ENCODE assay signal across 17 cellular contexts in genomic region chr1:109764561-109765482, GRCh38. TPM values are rescaled to one million over a fixed set of nuclear protein-coding genes. Genes with fewer than 3 reads are reported as not detected.
DNase-seq lines count a peak whose midpoint lies in the region; ATAC-seq, FAIRE-seq and TF ChIP-seq lines count a peak whose summit lies in the region.
"Had no signal": no experiment of that assay in that cellular context is flagged by ENCODE, and none has a peak within 500 bp of the region (broad histone marks: within the 10 kb centered on the region; RNA-seq: fewer than 3 reads in every experiment).

No MANE protein-coding gene starts in this region.

- no peaks in the 10 kb centered on the region for H3K4me1 Mint-ChIP-seq in activated T-cell treated with anti-CD3 and anti-CD28 coated beads, Interleukin-2, amount 50 U/mL, for 24 hours (ENCODE audit: low read depth)
- H3K4me1 Mint-ChIP-seq in activated T-cell treated with anti-CD3 and anti-CD28 coated beads, Interleukin-2, amount 50 U/mL, for 72 hours (ENCODE audit: low read depth), result peaks cover 4% of the 10 kb centered on the region
- H3K4me1 Mint-ChIP-seq: activated naive CD4-positive, alpha-beta T cell treated with anti-CD3 and anti-CD28 coated beads, Interleukin-2, amount 50 U/mL, for 24 hours; CD8-positive, alpha-beta memory T cell had no signal

- no peak overlapping the region for H2BK20ac ChIP-seq in H1 (ENCODE audit: low read length)

- intact Hi-C loops in mucosa of descending colon (cut with DNase I, micrococcal nuclease) (loop anchor here in 1 of 2 donors (10.0 kb wide), 1 partner anchor 220 kb away; the partner anchor contains the start of gene GNAI3), transverse colon (cut with DNase I; ENCODE audit: low total_unique reads) (no loop called here)

- no peak for TF ChIP-seq RAD21 in H1 (IDR thresholded peaks at IDR 0.05 in 1 of 2, conservative IDR thresholded peaks at IDR 0.05 in 1 of 2; ENCODE audit: low read depth in 2 of 2, low read length in 2 of 2)

- H2BK12ac ChIP-seq in H1 (ENCODE audit: low read depth, low read length), result no peak overlapping the region

- no peak overlapping the region for H2BK120ac ChIP-seq in H1 (replicated peaks; ENCODE audit: low read depth, low read length)

- FAIRE-seq in H1 (lab: Jason Lieb, UNC), result no peak

- no peak overlapping the region for H3K27ac Mint-ChIP-seq in activated T-cell treated with anti-CD3 and anti-CD28 coated beads, Interleukin-2, amount 50 U/mL, for 24 hours
- no peak overlapping the region for H3K27ac Mint-ChIP-seq in activated T-cell treated with anti-CD3 and anti-CD28 coated beads, Interleukin-2, amount 50 U/mL, for 72 hours
- H3K27ac Mint-ChIP-seq: activated naive CD4-positive, alpha-beta T cell treated with anti-CD3 and anti-CD28 coated beads, Interleukin-2, amount 50 U/mL, for 24 hours had no signal

- no peaks in the 10 kb centered on the region for H3K27me3 Mint-ChIP-seq in activated T-cell treated with anti-CD3 and anti-CD28 coated beads, Interleukin-2, amount 50 U/mL, for 24 hours
- H3K27me3 Mint-ChIP-seq in activated T-cell treated with anti-CD3 and anti-CD28 coated beads, Interleukin-2, amount 50 U/mL, for 72 hours (ENCODE audit: low read depth), result no peaks in the 10 kb centered on the region
- H3K27me3 Mint-ChIP-seq: activated naive CD4-positive, alpha-beta T cell treated with anti-CD3 and anti-CD28 coated beads, Interleukin-2, amount 50 U/mL, for 24 hours had no signal

- in situ Hi-C loops in transverse colon (cut with MboI; ENCODE audit: low pct_ligation_motif_present in 1 of 4, low pct_unique_long_range_greater_than_20kb in 1 of 4, low sequenced_read_pairs in 3 of 4), result loop anchor here in 1 of 4 donors (5.0 kb wide), 1 partner anchor 113 kb away; no protein-coding TSS in a partner anchor
- in situ Hi-C loops in ACHN (cut with HindIII; ENCODE audit: low pct_ligation_motif_present, low pct_unique_long_range_greater_than_20kb, low sequenced_read_pairs), result no loop called here

- no peaks in the 10 kb centered on the region for H3K79me1 ChIP-seq in H1 (ENCODE audit: low read depth, low read length)

- no peak overlapping the region for H3K14ac ChIP-seq in H1 (ENCODE audit: insufficient read length)

- ATAC-seq in activated T-cell treated with anti-CD3 and anti-CD28 coated beads, Interleukin-2, amount 50 U/mL, for 72 hours (replicated peaks in 1 of 2), result no peak
- peak; percentile 2 for ATAC-seq in mucosa of descending colon
- no peak for ATAC-seq in GM18907 (IDR thresholded peaks at IDR 0.05; ENCODE audit: unreplicated experiment)
- ATAC-seq: SK-N-SH treated with all-trans-retinoic acid at 6 μM for 48 hours had no signal

- H4K91ac ChIP-seq in H1 (replicated peaks; ENCODE audit: insufficient read length, low read length), result no peak overlapping the region

- WGBS in H1 (ENCODE audit: extremely low coverage in 1 of 2, insufficient coverage in 1 of 2, insufficient read length in 1 of 2, insufficient replicate concordance in 2 of 2, low coverage in 1 of 2, low lambda C conversion rate in 2 of 2, missing lambda C conversion rate in 1 of 2), 2 experiments, result 86% methylated on average over 13 of the region's 13 CpGs; no CpG with 5 or more reads in 1 of the 2 experiments
- 84 to 87% methylated on average over 6 to 13 of the region's 13 CpGs for WGBS in transverse colon (ENCODE audit: low coverage in 1 of 2), 2 donors

- H3K36me3 ChIP-seq in H1 (ENCODE audit: control insufficient read depth in 2 of 4, insufficient read depth in 4 of 4, low read length in 3 of 4) (no peaks in the 10 kb centered on the region), mucosa of descending colon (ENCODE audit: low read depth) (no peaks in the 10 kb centered on the region), transverse colon (no peaks in the 10 kb centered on the region)
- H3K36me3 ChIP-seq: breast epithelium had no signal

- H3K27ac ChIP-seq in H1 (ENCODE audit: low read depth, low read length) (no peak overlapping the region), transverse colon (peak overlapping the region; percentile 81 to 96 (median 90))
- H3K27ac ChIP-seq: breast epithelium had no signal

- H3K4me3 Mint-ChIP-seq in activated T-cell treated with anti-CD3 and anti-CD28 coated beads, Interleukin-2, amount 50 U/mL, for 24 hours, result no peak overlapping the region
- H3K4me3 Mint-ChIP-seq in activated T-cell treated with anti-CD3 and anti-CD28 coated beads, Interleukin-2, amount 50 U/mL, for 72 hours, result no peak overlapping the region
- H3K4me3 Mint-ChIP-seq: activated naive CD4-positive, alpha-beta T cell treated with anti-CD3 and anti-CD28 coated beads, Interleukin-2, amount 50 U/mL, for 24 hours; CD8-positive, alpha-beta memory T cell; type B pancreatic cell had no signal

- CTCF ChIA-PET in H1 (lab: Charles Lee; ENCODE audit: partially characterized antibody), result interaction anchor here (0.9 to 5.1 kb wide), 9 partner anchors 10 to 232 kb away, joined by 3 to 43 read pairs (median 3); no protein-coding TSS in a partner anchor

- TF ChIP-seq CTCF in H1 (IDR thresholded peaks at IDR 0.05; ENCODE audit: control extremely low read depth in 1 of 3, insufficient read depth in 1 of 3, low read depth in 1 of 3, low read length in 3 of 3) (no peak), mucosa of descending colon (IDR thresholded peaks at IDR 0.05) (no peak), transverse colon (IDR thresholded peaks at IDR 0.05) (no peak)

- H4K8ac ChIP-seq in H1 (ENCODE audit: extremely low read depth, insufficient read depth, low read length), result peak overlapping the region; percentile 57; the same call in 1 of the 2 replicates

- no peak overlapping the region for H3K4me2 ChIP-seq in H1 (ENCODE audit: insufficient read depth in 1 of 2, low read depth in 2 of 2, low read length in 2 of 2)

- no peak for TF ChIP-seq POLR2A in H1 (IDR thresholded peaks at IDR 0.05; ENCODE audit: control extremely low read depth in 1 of 2, low read depth in 2 of 2, low read length in 2 of 2)
- no peak for TF ChIP-seq POLR2A in transverse colon (IDR thresholded peaks at IDR 0.05)

- no peaks in the 10 kb centered on the region for H3K36me3 Mint-ChIP-seq in activated T-cell treated with anti-CD3 and anti-CD28 coated beads, Interleukin-2, amount 50 U/mL, for 24 hours (ENCODE audit: low read depth)
- no peaks in the 10 kb centered on the region for H3K36me3 Mint-ChIP-seq in activated T-cell treated with anti-CD3 and anti-CD28 coated beads, Interleukin-2, amount 50 U/mL, for 72 hours (ENCODE audit: insufficient read depth in 2 of 2)
- H3K36me3 Mint-ChIP-seq: activated naive CD4-positive, alpha-beta T cell treated with anti-CD3 and anti-CD28 coated beads, Interleukin-2, amount 50 U/mL, for 24 hours; type B pancreatic cell had no signal

- no peaks in the 10 kb centered on the region for H3K79me2 ChIP-seq in H1 (ENCODE audit: control insufficient read depth in 1 of 2, insufficient read depth in 2 of 2, low read length in 2 of 2)

- H3K27me3 ChIP-seq in H1 (replicated peaks in 1 of 4; ENCODE audit: control insufficient read depth in 3 of 4, extremely low read depth in 1 of 4, insufficient read depth in 3 of 4, low read length in 3 of 4), result no peaks in the 10 kb centered on the region
- H3K27me3 ChIP-seq in transverse colon, result no peaks in the 10 kb centered on the region
- H3K27me3 ChIP-seq: breast epithelium had no signal

- no peaks in the 10 kb centered on the region for H3K9me3 Mint-ChIP-seq in activated T-cell treated with anti-CD3 and anti-CD28 coated beads, Interleukin-2, amount 50 U/mL, for 24 hours
- no peaks in the 10 kb centered on the region for H3K9me3 Mint-ChIP-seq in activated T-cell treated with anti-CD3 and anti-CD28 coated beads, Interleukin-2, amount 50 U/mL, for 72 hours
- H3K9me3 Mint-ChIP-seq: activated naive CD4-positive, alpha-beta T cell treated with anti-CD3 and anti-CD28 coated beads, Interleukin-2, amount 50 U/mL, for 24 hours; CD8-positive, alpha-beta memory T cell; type B pancreatic cell had no signal

- H3K56ac ChIP-seq in H1 (replicated peaks; ENCODE audit: insufficient read length, low read depth, low read length), result no peak overlapping the region

- no peak overlapping the region for H3K4ac ChIP-seq in H1 (replicated peaks; ENCODE audit: insufficient read length, low read depth, low read length)

- H3K9me3 ChIP-seq in H1 (ENCODE audit: insufficient read depth in 2 of 2, low read depth in 1 of 2, low read length in 1 of 2) (no peaks in the 10 kb centered on the region), mucosa of descending colon (no peaks in the 10 kb centered on the region), transverse colon (no peaks in the 10 kb centered on the region)
- H3K9me3 ChIP-seq: breast epithelium had no signal

- H2BK15ac ChIP-seq in H1 (ENCODE audit: low read length), result no peak overlapping the region

- no peak overlapping the region for H3K18ac ChIP-seq in H1 (ENCODE audit: extremely low read depth, low read length)

- H3K9ac ChIP-seq in H1 (replicated peaks in 1 of 4; ENCODE audit: extremely low read depth in 1 of 4, low read depth in 3 of 4, low read length in 3 of 4), result no peak overlapping the region

- no peaks in the 10 kb centered on the region for H4K20me1 ChIP-seq in H1 (replicated peaks in 1 of 2; ENCODE audit: control insufficient read depth in 1 of 2, insufficient read depth in 2 of 2, low read length in 2 of 2)

- H2BK5ac ChIP-seq in H1 (ENCODE audit: low read depth, low read length), result no peak overlapping the region

- H3K4me3 ChIP-seq in H1 (ENCODE audit: extremely low read depth in 1 of 4, insufficient read depth in 2 of 4, low read depth in 3 of 4, low read length in 4 of 4) (no peak overlapping the region), mucosa of descending colon (no peak overlapping the region), transverse colon (peak overlapping the region in 1 of 4 donors; percentile 62)
- H3K4me3 ChIP-seq: breast epithelium had no signal

- H2AK5ac ChIP-seq in H1 (ENCODE audit: low read depth, low read length), result no peak overlapping the region

- no peaks in the 10 kb centered on the region; a peak in 1 of 7 replicates for H3K4me1 ChIP-seq in H1 (replicated peaks in 1 of 4; ENCODE audit: control insufficient read depth in 3 of 4, insufficient read depth in 4 of 4, low read length in 3 of 4)
- peaks cover 32% of the 10 kb centered on the region for H3K4me1 ChIP-seq in mucosa of descending colon (ENCODE audit: low read depth)
- H3K4me1 ChIP-seq in transverse colon, result peaks cover 22 to 52% (median 46%) of the 10 kb centered on the region in 4 donors
- H3K4me1 ChIP-seq: breast epithelium had no signal

- H3K23me2 ChIP-seq in H1 (ENCODE audit: low read depth, low read length), result 0 out of 2 replicates have a peak, but pooled peaks cover 1% of the 10 kb centered on the region

- DNase-seq in activated T-cell treated with anti-CD3 and anti-CD28 coated beads, Interleukin-2, amount 50 U/mL, for 24 hours, result peak; percentile 20
- DNase-seq in activated T-cell treated with anti-CD3 and anti-CD28 coated beads, Interleukin-2, amount 50 U/mL, for 72 hours, result no peak
- no peak for DNase-seq in H1 (ENCODE audit: low read depth in 1 of 2, low spot score in 2 of 2)
- peak; percentile 19 to 53 (median 45) for DNase-seq in mucosa of descending colon
- DNase-seq in transverse colon, result peak; percentile 8
- DNase-seq in ACHN, result no peak
- no peak for DNase-seq in NCI-H146 treated with DMSO at 0.1 percent for 48 hours (lab: John Stamatoyannopoulos, UW; ENCODE audit: unreplicated experiment)
- DNase-seq: HCEC 1CT, NCI-H187, NCI-H510A had no signal

- no peak for TF ChIP-seq EP300 in H1 (IDR thresholded peaks at IDR 0.05; ENCODE audit: borderline replicate concordance in 1 of 2, low read depth in 2 of 2, low read length in 2 of 2)
- TF ChIP-seq EP300 in transverse colon (IDR thresholded peaks at IDR 0.05; ENCODE audit: low read depth), result no peak

- no peak overlapping the region for H4K5ac ChIP-seq in H1 (ENCODE audit: insufficient read length, low read depth, low read length)

- no peak overlapping the region for H2AFZ ChIP-seq in H1 (ENCODE audit: low read length)

- H3K23ac ChIP-seq in H1 (ENCODE audit: insufficient read length), result no peak overlapping the region

- POLR2A ChIA-PET in H1 (lab: Charles Lee; ENCODE audit: partially characterized antibody), result no interaction called here

RNA-seq across cellular contexts. Expression of gene EPS8L3, which starts 1.1 kb away (rescaled TPM):
- not detected for total RNA-seq in activated T-cell treated with anti-CD3 and anti-CD28 coated beads, Interleukin-2, amount 50 U/mL, for 72 hours
- not detected in 2 replicates for total RNA-seq in H1 (2021; fragmentation: NEBNext Ultra II Directional; extraction: Animal tissue kit (Norgen Biotek cat#: 25700))
- not detected in 2 replicates for polyA plus RNA-seq in H1 (2011; rRNA removed)
- polyA plus RNA-seq in H1 (2011; cell fraction: cytosol; rRNA removed), result 0.09 TPM
- polyA plus RNA-seq in H1 (2011; cell fraction: nucleus; rRNA removed), result not detected
- polyA plus RNA-seq in H1 (2012, experiment 1 of 2), result not detected in 4 replicates
- polyA plus RNA-seq in H1 (2012, experiment 2 of 2), result not detected
- polyA plus RNA-seq in H1 (2013, experiment 1 of 2), result not detected
- polyA plus RNA-seq in H1 (2013, experiment 2 of 2), result not detected
- polyA minus RNA-seq in H1 (2011; rRNA and poly(A)+ RNA removed), result not detected in 2 replicates
- polyA minus RNA-seq in H1 (2011; cell fraction: cytosol; rRNA and poly(A)+ RNA removed), result not detected
- polyA minus RNA-seq in H1 (2011; cell fraction: nucleus; rRNA and poly(A)+ RNA removed), result not detected
- total RNA-seq in mucosa of descending colon, result 100 to 1,000 TPM; 211 to 539 (median 356) TPM
- 100 to 1,000 TPM; 228 to 468 (median 363) TPM for total RNA-seq in transverse colon
- total RNA-seq: CD8-positive, alpha-beta memory T cell; MCF 10A had no signal
- polyA plus RNA-seq: CD8-positive, alpha-beta memory T cell had no signal

RNA-seq across cellular contexts. Expression of gene GSTM3, which starts 24.0 kb away (rescaled TPM):
- total RNA-seq in activated T-cell treated with anti-CD3 and anti-CD28 coated beads, Interleukin-2, amount 50 U/mL, for 72 hours, result 10 to 100 TPM in 1 of 2 donors, 1 to 10 TPM in 1; 8.1 to 13.3 TPM
- 2.2 and 4.3 TPM in 2 replicates for total RNA-seq in H1 (2021; fragmentation: NEBNext Ultra II Directional; extraction: Animal tissue kit (Norgen Biotek cat#: 25700))
- 3.0 and 5.1 TPM in 2 replicates for polyA plus RNA-seq in H1 (2011; rRNA removed)
- 6.3 TPM for polyA plus RNA-seq in H1 (2011; cell fraction: cytosol; rRNA removed)
- 2.9 TPM for polyA plus RNA-seq in H1 (2011; cell fraction: nucleus; rRNA removed)
- polyA plus RNA-seq in H1 (2012, experiment 1 of 2), result 4.2 to 7.7 TPM (median 6.0 TPM) in 4 replicates
- 2.0 TPM for polyA plus RNA-seq in H1 (2012, experiment 2 of 2)
- 4.0 TPM for polyA plus RNA-seq in H1 (2013, experiment 1 of 2)
- polyA plus RNA-seq in H1 (2013, experiment 2 of 2), result 5.0 TPM
- polyA minus RNA-seq in H1 (2011; rRNA and poly(A)+ RNA removed), result 7.7 and 11.4 TPM in 2 replicates
- 4.3 TPM for polyA minus RNA-seq in H1 (2011; cell fraction: cytosol; rRNA and poly(A)+ RNA removed)
- polyA minus RNA-seq in H1 (2011; cell fraction: nucleus; rRNA and poly(A)+ RNA removed), result 5.0 TPM
- total RNA-seq in mucosa of descending colon (10 to 100 TPM in 2 of 3 donors, 1 to 10 TPM in 1; 4.9 to 84.8 (median 12.4) TPM), transverse colon (10 to 100 TPM in 3 of 4 donors, 1 to 10 TPM in 1; 8.2 to 34.1 (median 24.3) TPM)
- total RNA-seq: MCF 10A had no signal

RNA-seq across cellular contexts. Expression of gene GSTM5, which starts 52.8 kb away (rescaled TPM):
- total RNA-seq in activated T-cell treated with anti-CD3 and anti-CD28 coated beads, Interleukin-2, amount 50 U/mL, for 72 hours, result 1 to 10 TPM in 1 of 2 donors, under 1 TPM in 1; 0.81 to 1.0 TPM
- 0.24 and 0.25 TPM in 2 replicates for total RNA-seq in H1 (2021; fragmentation: NEBNext Ultra II Directional; extraction: Animal tissue kit (Norgen Biotek cat#: 25700))
- polyA plus RNA-seq in H1 (2011; rRNA removed), result 0.64 and 0.89 TPM in 2 replicates
- polyA plus RNA-seq in H1 (2011; cell fraction: cytosol; rRNA removed), result 0.90 TPM
- polyA plus RNA-seq in H1 (2011; cell fraction: nucleus; rRNA removed), result 0.96 TPM
- polyA plus RNA-seq in H1 (2012, experiment 1 of 2), result 0.37 to 0.86 TPM (median 0.51 TPM) in 4 replicates
- 0.91 TPM for polyA plus RNA-seq in H1 (2012, experiment 2 of 2)
- polyA plus RNA-seq in H1 (2013, experiment 1 of 2), result 0.20 TPM
- polyA plus RNA-seq in H1 (2013, experiment 2 of 2), result 0.11 TPM
- 0.50 and 2.0 TPM in 2 replicates for polyA minus RNA-seq in H1 (2011; rRNA and poly(A)+ RNA removed)
- polyA minus RNA-seq in H1 (2011; cell fraction: cytosol; rRNA and poly(A)+ RNA removed), result not detected
- polyA minus RNA-seq in H1 (2011; cell fraction: nucleus; rRNA and poly(A)+ RNA removed), result 0.40 TPM
- total RNA-seq in mucosa of descending colon (1 to 10 TPM; 2.5 to 6.1 (median 4.8) TPM), transverse colon (1 to 10 TPM in 2 of 4 donors, not detected in 2; 1.2 to 1.4 TPM)
- total RNA-seq: CD8-positive, alpha-beta memory T cell; MCF 10A had no signal
- polyA plus RNA-seq: CD8-positive, alpha-beta memory T cell had no signal

Comparison
In these comparisons a context has a peak if more than half of its experiments do, and no peak if none do; other contexts are left out.
1. DNase-seq: peak in activated T-cell treated with anti-CD3 and anti-CD28 coated beads, Interleukin-2, amount 50 U/mL, for 24 hours (single experiment), mucosa of descending colon (3 of 3) and transverse colon (single experiment); none in activated T-cell treated with anti-CD3 and anti-CD28 coated beads, Interleukin-2, amount 50 U/mL, for 72 hours (0 of 2), H1 (0 of 2), ACHN (single experiment) and NCI-H146 treated with DMSO at 0.1 percent for 48 hours (single experiment).
2. RNA of gene EPS8L3, which starts 1.1 kb away (total RNA-seq): 228 to 468 TPM in transverse colon and 211 to 539 TPM in mucosa of descending colon; not detected in activated T-cell treated with anti-CD3 and anti-CD28 coated beads, Interleukin-2, amount 50 U/mL, for 72 hours and not detected in H1; every median in the first group is over 100 times any median in the second.